In the genomic region with DNA sequence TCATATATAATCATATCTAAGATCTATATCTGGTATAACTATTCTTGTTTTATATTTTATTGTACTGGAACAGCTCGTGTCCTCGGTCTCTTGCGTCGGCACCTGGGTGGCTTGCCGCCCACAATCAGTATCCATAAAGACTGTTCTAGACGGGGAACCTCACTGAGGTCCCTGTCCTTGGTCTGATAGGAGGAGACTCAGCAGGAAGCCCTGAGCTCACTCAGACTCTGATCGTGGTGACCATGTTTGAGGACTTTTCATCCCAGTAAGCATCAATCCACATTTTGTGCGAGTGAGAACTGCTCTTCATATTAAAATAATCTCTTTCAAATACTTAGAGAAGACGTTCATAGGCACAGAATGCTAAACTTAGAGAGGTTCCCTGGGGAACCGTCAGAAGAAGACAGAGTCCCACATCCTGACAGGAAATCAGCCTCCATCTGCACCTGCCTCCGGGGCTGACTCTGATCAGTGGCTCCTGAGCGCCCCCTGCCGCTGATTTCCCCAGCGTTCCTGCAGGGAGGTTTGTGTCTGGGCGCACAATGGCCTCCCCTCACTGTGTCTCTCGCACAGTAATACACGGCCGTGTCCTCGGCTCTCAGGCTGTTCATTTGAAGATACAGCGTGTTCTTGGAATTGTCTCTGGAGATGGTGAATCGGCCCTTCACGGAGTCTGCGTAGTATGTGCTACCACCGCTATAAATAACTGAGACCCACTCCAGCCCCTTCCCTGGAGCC, we compare ENCODE assay signal across 8 cellular contexts.
DNase-seq lines count a peak whose midpoint lies in the region; ATAC-seq and TF ChIP-seq lines count a peak whose summit lies in the region.
"Not testable (repeated sequence)": the region's sequence is repeated elsewhere in the genome, so short reads cannot be mapped to it uniquely, and the experiment has no call there.

No MANE protein-coding gene starts in this region.

- H3K79me2 ChIP-seq in SU-DHL-6 (ENCODE audit: insufficient read depth, low read length) = not testable (repeated sequence)

- H3K9me3 ChIP-seq in Caco-2; SU-DHL-6 (ENCODE audit: insufficient read depth, low read length): not testable (repeated sequence)

- H4K20me1 ChIP-seq in SU-DHL-6 (ENCODE audit: low read depth, low read length) = not testable (repeated sequence)

- TF ChIP-seq CTCF in Caco-2 (IDR thresholded peaks at IDR 0.05; ENCODE audit: insufficient read depth in 1 of 2, low read depth in 1 of 2, low read length in 1 of 2, severe bottlenecking in 1 of 2, unreplicated experiment in 1 of 2) (peak; percentile 3 to 11), SU-DHL-6 (IDR thresholded peaks at IDR 0.05; ENCODE audit: insufficient read depth, low read length, poor library complexity, severe bottlenecking) (peak; percentile 40)

- H3K27me3 ChIP-seq in Caco-2 (replicated peaks; ENCODE audit: control insufficient read depth, insufficient read depth, low read length); SU-DHL-6 (ENCODE audit: low read length): not testable (repeated sequence)

- not testable (repeated sequence) for H3K27ac Mint-ChIP-seq in Caco-2 (ENCODE audit: unreplicated experiment); activated CD4-positive, alpha-beta memory T cell treated with anti-CD3 and anti-CD28 coated beads for 36 hours; activated T-helper 17 cell treated with anti-CD3 and anti-CD28 coated beads, Interleukin-2, amount 50 U/mL, for 72 hours; memory B cell; stimulated activated naive CD8-positive, alpha-beta T cell treated with anti-CD3 and anti-CD28 coated beads, Interleukin-15, Interleukin-2, amounts not matched to agents 100 ng/mL and 50 ng/mL, for 24 hours

- H3K9me3 Mint-ChIP-seq in Caco-2 (ENCODE audit: unreplicated experiment); activated CD4-positive, alpha-beta memory T cell treated with anti-CD3 and anti-CD28 coated beads for 36 hours; activated T-helper 17 cell treated with anti-CD3 and anti-CD28 coated beads, Interleukin-2, amount 50 U/mL, for 72 hours; memory B cell; stimulated activated naive CD8-positive, alpha-beta T cell treated with anti-CD3 and anti-CD28 coated beads, Interleukin-15, Interleukin-2, amounts not matched to agents 100 ng/mL and 50 ng/mL, for 24 hours: not testable (repeated sequence)

- H3K36me3 Mint-ChIP-seq in Caco-2 (ENCODE audit: insufficient read depth, unreplicated experiment); activated CD4-positive, alpha-beta memory T cell treated with anti-CD3 and anti-CD28 coated beads for 36 hours; activated T-helper 17 cell treated with anti-CD3 and anti-CD28 coated beads, Interleukin-2, amount 50 U/mL, for 72 hours (ENCODE audit: low read depth); memory B cell; stimulated activated naive CD8-positive, alpha-beta T cell treated with anti-CD3 and anti-CD28 coated beads, Interleukin-15, Interleukin-2, amounts not matched to agents 100 ng/mL and 50 ng/mL, for 24 hours (ENCODE audit: low read depth): not testable (repeated sequence)

- peaks cover 11% of the 10 kb centered on the region for H3K27me3 Mint-ChIP-seq in Caco-2 (ENCODE audit: insufficient read depth, unreplicated experiment)
- peaks cover 12% of the 10 kb centered on the region for H3K27me3 Mint-ChIP-seq in activated CD4-positive, alpha-beta memory T cell treated with anti-CD3 and anti-CD28 coated beads for 36 hours
- H3K27me3 Mint-ChIP-seq in activated T-helper 17 cell treated with anti-CD3 and anti-CD28 coated beads, Interleukin-2, amount 50 U/mL, for 72 hours = peaks cover 15% of the 10 kb centered on the region
- not testable (repeated sequence) for H3K27me3 Mint-ChIP-seq in memory B cell
- peaks cover 24% of the 10 kb centered on the region for H3K27me3 Mint-ChIP-seq in stimulated activated naive CD8-positive, alpha-beta T cell treated with anti-CD3 and anti-CD28 coated beads, Interleukin-15, Interleukin-2, amounts not matched to agents 100 ng/mL and 50 ng/mL, for 24 hours

- not testable (repeated sequence) for BruUV-seq in Caco-2 (replicated peaks; lab: Mats Ljungman, UMichigan)

- not testable (repeated sequence) for H3K4me3 ChIP-seq in Caco-2 (ENCODE audit: low read depth, low read length); SU-DHL-6 (ENCODE audit: insufficient read depth, low read length, poor library complexity, severe bottlenecking)
- H3K4me3 ChIP-seq in Jurkat, Clone E6-1 (ENCODE audit: low read length) = peak overlapping the region; percentile 32

- not testable (repeated sequence) for H3K9me2 ChIP-seq in SU-DHL-6 (replicated peaks; ENCODE audit: insufficient read depth, low read length)

- H3K4me1 Mint-ChIP-seq in Caco-2 (ENCODE audit: low read depth, unreplicated experiment); activated CD4-positive, alpha-beta memory T cell treated with anti-CD3 and anti-CD28 coated beads for 36 hours (ENCODE audit: low read depth); activated T-helper 17 cell treated with anti-CD3 and anti-CD28 coated beads, Interleukin-2, amount 50 U/mL, for 72 hours; stimulated activated naive CD8-positive, alpha-beta T cell treated with anti-CD3 and anti-CD28 coated beads, Interleukin-15, Interleukin-2, amounts not matched to agents 100 ng/mL and 50 ng/mL, for 24 hours (ENCODE audit: low read depth): not testable (repeated sequence)
- peaks cover 17% of the 10 kb centered on the region for H3K4me1 Mint-ChIP-seq in memory B cell

- not testable (repeated sequence) for H3K4me3 Mint-ChIP-seq in Caco-2 (ENCODE audit: unreplicated experiment); activated CD4-positive, alpha-beta memory T cell treated with anti-CD3 and anti-CD28 coated beads for 36 hours; activated T-helper 17 cell treated with anti-CD3 and anti-CD28 coated beads, Interleukin-2, amount 50 U/mL, for 72 hours
- H3K4me3 Mint-ChIP-seq in memory B cell = peak overlapping the region; percentile 51
- peak overlapping the region; percentile 45 for H3K4me3 Mint-ChIP-seq in stimulated activated naive CD8-positive, alpha-beta T cell treated with anti-CD3 and anti-CD28 coated beads, Interleukin-15, Interleukin-2, amounts not matched to agents 100 ng/mL and 50 ng/mL, for 24 hours

- not testable (repeated sequence) for H2AFZ ChIP-seq in SU-DHL-6 (ENCODE audit: low read depth, low read length, severe bottlenecking)

- peak in 1 of 2 experiments; percentile 21 for DNase-seq in Caco-2
- DNase-seq in Jurkat, Clone E6-1 (ENCODE audit: low read depth, low spot score) = peak; percentile 88
- DNase-seq in activated CD4-positive, alpha-beta memory T cell treated with anti-CD3 and anti-CD28 coated beads for 36 hours = peak; percentile 38
- DNase-seq in memory B cell (ENCODE audit: low spot score in 2 of 2) = peak; percentile 52 to 59
- peak; percentile 12 to 79 (median 18) for DNase-seq in stimulated activated CD4-positive, alpha-beta T cell treated with anti-CD3 and anti-CD28 coated beads, TNF-alpha, amount 100 ng/mL, for 1 hour (ENCODE audit: low read depth in 3 of 3, low spot score in 1 of 3)

- H3K4me1 ChIP-seq in Caco-2 = not testable (repeated sequence)

- intact Hi-C loops in Caco-2 (cut with micrococcal nuclease; ENCODE audit: unreplicated experiment) = not testable (repeated sequence)
- intact Hi-C loops in activated CD4-positive, alpha-beta memory T cell treated with anti-CD3 and anti-CD28 coated beads for 36 hours (cut with micrococcal nuclease) = loop anchor here (5.0 kb wide), 1 partner anchor 35 kb away; no protein-coding TSS in a partner anchor

- peak overlapping the region; percentile 17 for H3K4me2 ChIP-seq in SU-DHL-6 (ENCODE audit: low read depth, low read length, poor library complexity, severe bottlenecking)

- H3K9ac ChIP-seq in SU-DHL-6 (ENCODE audit: low read length) = not testable (repeated sequence)

- not testable (repeated sequence) for H3F3A ChIP-seq in SU-DHL-6 (ENCODE audit: insufficient read depth)

- CTCF ChIA-PET in Caco-2 (lab: Charles Lee) = not testable (repeated sequence)
- CTCF ChIA-PET in activated CD4-positive, alpha-beta memory T cell treated with anti-CD3 and anti-CD28 coated beads for 36 hours (lab: Charles Lee) = interaction anchor here (0.7 to 1.6 kb wide), 6 partner anchors 10 to 83 kb away, joined by 3 to 6 read pairs (median 4); no protein-coding TSS in a partner anchor

- not testable (repeated sequence) for H3K27ac ChIP-seq in SU-DHL-6 (ENCODE audit: low read depth, low read length)

- H3K36me3 ChIP-seq in Caco-2 (ENCODE audit: control insufficient read depth, insufficient read depth, low read length); SU-DHL-6 (ENCODE audit: low read length): not testable (repeated sequence)

- POLR2A ChIA-PET in Caco-2 (lab: Charles Lee); activated CD4-positive, alpha-beta memory T cell treated with anti-CD3 and anti-CD28 coated beads for 36 hours (lab: Charles Lee): not testable (repeated sequence)

- peak; percentile 28 for ATAC-seq in activated T-helper 17 cell treated with anti-CD3 and anti-CD28 coated beads, Interleukin-2, amount 50 U/mL, for 72 hours (replicated peaks)
- ATAC-seq in memory B cell (ENCODE audit: low read depth) = peak; percentile 56
